Comparison of ENCODE assay signal across 8 cellular contexts in genomic region chr9:27276182-27277030, GRCh38. TPM values are rescaled to one million over a fixed set of nuclear protein-coding genes. Genes with fewer than 3 reads are reported as not detected.
DNase-seq lines count a peak whose midpoint lies in the region; ATAC-seq and TF ChIP-seq lines count a peak whose summit lies in the region.

No MANE protein-coding gene starts in this region.

- intact Hi-C loops in CD14-positive monocyte (cut with micrococcal nuclease): no loop called here

- ATAC-seq in GM18868 (IDR thresholded peaks at IDR 0.05; ENCODE audit: unreplicated experiment) (peak; percentile 57), GM19023 (IDR thresholded peaks at IDR 0.05; ENCODE audit: unreplicated experiment) (no peak), HG02623 (IDR thresholded peaks at IDR 0.05; ENCODE audit: unreplicated experiment) (no peak)

- H3K4me1 Mint-ChIP-seq in CD14-positive monocyte (peaks cover 13% of the 10 kb centered on the region), nephron (peaks cover 13% of the 10 kb centered on the region)

- H3K36me3 Mint-ChIP-seq in CD14-positive monocyte (no peaks in the 10 kb centered on the region), nephron (ENCODE audit: low read depth) (no peaks in the 10 kb centered on the region)

- no peak overlapping the region for H3K4me3 ChIP-seq in epithelial cell of esophagus (ENCODE audit: low read length)

- CTCF ChIA-PET in RWPE1 (lab: Yijun Ruan, JAX): interaction anchor here (0.5 to 0.9 kb wide), 13 partner anchors 10 to 460 kb away, joined by 3 to 5 read pairs (median 3); no protein-coding TSS in a partner anchor

- TF ChIP-seq CTCF in CD14-positive monocyte (IDR thresholded peaks at IDR 0.05) (peak; percentile 81), RWPE1 (conservative IDR thresholded peaks at IDR 0.05; ENCODE audit: low read depth) (peak; percentile 86), epithelial cell of esophagus (IDR thresholded peaks at IDR 0.05; ENCODE audit: insufficient read depth, low read depth, low read length, missing control alignments) (peak; percentile 68), nephron (IDR thresholded peaks at IDR 0.05; ENCODE audit: unreplicated experiment in 3 of 3) (peak; percentile 73 to 85 (median 75))

- H3K9me3 Mint-ChIP-seq in CD14-positive monocyte (no peaks in the 10 kb centered on the region), nephron (no peaks in the 10 kb centered on the region)

- H3K27me3 Mint-ChIP-seq in CD14-positive monocyte (ENCODE audit: low read depth in 3 of 3) (no peaks in the 10 kb centered on the region), nephron (ENCODE audit: low read depth) (no peaks in the 10 kb centered on the region)

- DNase-seq in CD14-positive monocyte (ENCODE audit: low spot score) (no peak), LoVo (ENCODE audit: low spot score) (peak; percentile 68), RWPE1 (ENCODE audit: low spot score) (peak; percentile 44), epithelial cell of esophagus (ENCODE audit: low read depth) (peak; percentile 67)

- H3K4me3 Mint-ChIP-seq in CD14-positive monocyte: peak overlapping the region in 1 of 2 donors; percentile 3
- peak overlapping the region in 2 of 3 experiments; percentile 11 to 13 for H3K4me3 Mint-ChIP-seq in nephron

- POLR2A ChIA-PET in RWPE1 (lab: Yijun Ruan, JAX; ENCODE audit: low non-redundant PET): no interaction called here

- no peak overlapping the region for H3K27ac ChIP-seq in RWPE1

- H3K27ac Mint-ChIP-seq in CD14-positive monocyte (no peak overlapping the region), nephron (no peak overlapping the region)

RNA-seq across cellular contexts. Expression of gene EQTN, which starts 20.5 kb away (rescaled TPM):
- not detected for polyA plus RNA-seq in CD14-positive monocyte
